In genomic region chr20:47546184-47547033, GRCh38 we compare ENCODE assay signal across 14 cellular contexts. TPM values are rescaled to one million over a fixed set of nuclear protein-coding genes. Genes with fewer than 3 reads are reported as not detected.
A peak's percentile ranks its signal among the peaks of the same experiment; 100 is the strongest.
DNase-seq lines count a peak whose midpoint lies in the region; ATAC-seq and TF ChIP-seq lines count a peak whose summit lies in the region.
"Had no signal": no experiment of that assay in that cellular context is flagged by ENCODE, and none has a peak within 500 bp of the region (broad histone marks: within the 10 kb centered on the region; RNA-seq: fewer than 3 reads in every experiment).

No MANE protein-coding gene starts in this region.

- no peaks in the 10 kb centered on the region for H3K27me3 Mint-ChIP-seq in activated CD4-positive, alpha-beta T cell treated with anti-CD3 and anti-CD28 coated beads for 36 hours

- 38% methylated on average over 13 of the region's 13 CpGs for WGBS in prostate gland

- intact Hi-C loops in activated CD4-positive, alpha-beta T cell treated with anti-CD3 and anti-CD28 coated beads for 36 hours (cut with DNase I, micrococcal nuclease): no loop called here
- intact Hi-C loops in prostate gland (cut with DNase I) (no loop called here), tibial artery (cut with DNase I; ENCODE audit: low total_unique reads) (no loop called here), mucosa of descending colon (cut with DNase I, micrococcal nuclease) (no loop called here)

- H3K9me3 Mint-ChIP-seq in activated CD4-positive, alpha-beta T cell treated with anti-CD3 and anti-CD28 coated beads for 36 hours (ENCODE audit: low read depth): no peaks in the 10 kb centered on the region
- H3K9me3 Mint-ChIP-seq: stimulated activated effector memory CD8-positive, alpha-beta T cell treated with anti-CD3 and anti-CD28 coated beads, Interleukin-12 subunit alpha, Interleukin-12 subunit beta, amount 100 ng/mL, for 72 hours had no signal

- no peak for TF ChIP-seq POLR2A in prostate gland (IDR thresholded peaks at IDR 0.05)

- CTCF ChIA-PET in activated CD4-positive, alpha-beta T cell treated with anti-CD3 and anti-CD28 coated beads for 36 hours (lab: Charles Lee): interaction anchor here (2.0 kb wide), 1 partner anchor 75 kb away, joined by 6 read pairs; no protein-coding TSS in a partner anchor
- CTCF ChIA-PET in RWPE1 (lab: Yijun Ruan, JAX): no interaction called here

- H3K27ac ChIP-seq in RWPE1 (peak overlapping the region; percentile 23; the same call in 1 of the 2 replicates), fibroblast of lung (ENCODE audit: insufficient read depth, low read length) (peak overlapping the region; percentile 50), prostate gland (peak overlapping the region; percentile 2 to 27), tibial artery (no peak overlapping the region)
- H3K27ac ChIP-seq: BLaER1 treated with 17β-estradiol and CSF1 and Interleukin-3, amounts not matched to agents 10 nM and 100 nM; gastroesophageal sphincter had no signal

- H3K27ac Mint-ChIP-seq in activated CD4-positive, alpha-beta T cell treated with anti-CD3 and anti-CD28 coated beads for 36 hours: peak overlapping the region; percentile 44
- H3K27ac Mint-ChIP-seq: stimulated activated effector memory CD8-positive, alpha-beta T cell treated with anti-CD3 and anti-CD28 coated beads, Interleukin-12 subunit alpha, Interleukin-12 subunit beta, amount 100 ng/mL, for 72 hours had no signal

- no peaks in the 10 kb centered on the region for H4K20me1 ChIP-seq in fibroblast of lung (ENCODE audit: control insufficient read depth, extremely low read depth, insufficient read depth, low read length)

- no peak for DNase-seq in activated CD4-positive, alpha-beta T cell treated with anti-CD3 and anti-CD28 coated beads for 36 hours
- DNase-seq in activated CD4-positive, alpha-beta T cell treated with anti-CD3 and anti-CD28 coated beads, Interleukin-2, amount 50 U/mL, for 4 hours: no peak
- DNase-seq in RWPE1 (ENCODE audit: low spot score) (peak; percentile 70), fibroblast of lung (ENCODE audit: low read depth in 2 of 2) (peak; percentile 79 to 95), prostate gland (ENCODE audit: low spot score) (no peak), Ammon's horn (ENCODE audit: low spot score) (no peak), tibial artery (no peak), mucosa of descending colon (no peak)
- DNase-seq: activated CD4-positive, alpha-beta T cell treated with anti-CD3 and anti-CD28 coated beads, Interleukin-2, amount 50 U/mL, for 48 hours; NCI-H2107; Right ventricle myocardium superior had no signal

- H3K36me3 ChIP-seq in fibroblast of lung (ENCODE audit: control insufficient read depth, insufficient read depth, low read length) (no peaks in the 10 kb centered on the region), prostate gland (no peaks in the 10 kb centered on the region), tibial artery (no peaks in the 10 kb centered on the region), mucosa of descending colon (ENCODE audit: low read depth) (no peaks in the 10 kb centered on the region)
- H3K36me3 ChIP-seq: gastroesophageal sphincter had no signal

- peaks cover 68% of the 10 kb centered on the region for H3K4me1 Mint-ChIP-seq in activated CD4-positive, alpha-beta T cell treated with anti-CD3 and anti-CD28 coated beads for 36 hours

- no peak for TF ChIP-seq CTCF in RWPE1 (conservative IDR thresholded peaks at IDR 0.05; ENCODE audit: low read depth)
- no peak for TF ChIP-seq CTCF in fibroblast of lung (conservative IDR thresholded peaks at IDR 0.05 in 1 of 2, IDR thresholded peaks at IDR 0.05 in 1 of 2; ENCODE audit: low read depth in 1 of 2, low read length in 2 of 2)
- no peak for TF ChIP-seq CTCF in prostate gland (IDR thresholded peaks at IDR 0.05)
- TF ChIP-seq CTCF in tibial artery (IDR thresholded peaks at IDR 0.05): no peak
- TF ChIP-seq CTCF in mucosa of descending colon (IDR thresholded peaks at IDR 0.05): no peak

- POLR2A ChIA-PET in activated CD4-positive, alpha-beta T cell treated with anti-CD3 and anti-CD28 coated beads for 36 hours (lab: Charles Lee): interaction anchor here (0.6 kb wide), 1 partner anchor 301 kb away, joined by 4 read pairs; no protein-coding TSS in a partner anchor
- POLR2A ChIA-PET in RWPE1 (lab: Yijun Ruan, JAX; ENCODE audit: low non-redundant PET): no interaction called here

- no peak for ATAC-seq in activated CD4-positive, alpha-beta T cell treated with anti-CD3 and anti-CD28 coated beads for 36 hours
- ATAC-seq in mucosa of descending colon: no peak
- ATAC-seq: gastroesophageal sphincter; stimulated activated effector memory CD8-positive, alpha-beta T cell treated with anti-CD3 and anti-CD28 coated beads, Interleukin-12 subunit alpha, Interleukin-12 subunit beta, amount 100 ng/mL, for 72 hours had no signal

- H3K79me2 ChIP-seq in fibroblast of lung (ENCODE audit: control insufficient read depth, insufficient read depth, low read length): peaks cover 15% of the 10 kb centered on the region

- H3K4me3 ChIP-seq in fibroblast of lung (replicated peaks in 1 of 4; ENCODE audit: control extremely low read depth in 1 of 4, insufficient read depth in 1 of 4, low read depth in 3 of 4, low read length in 4 of 4) (no peak overlapping the region), prostate gland (no peak overlapping the region), tibial artery (no peak overlapping the region), mucosa of descending colon (no peak overlapping the region)
- H3K4me3 ChIP-seq: BLaER1 treated with 17β-estradiol and CSF1 and Interleukin-3, amounts not matched to agents 10 nM and 100 nM; gastroesophageal sphincter had no signal

- no peak overlapping the region for H2AFZ ChIP-seq in fibroblast of lung (ENCODE audit: low read length)

- H3K4me1 ChIP-seq in fibroblast of lung (ENCODE audit: control insufficient read depth, extremely low read depth, insufficient read depth, low read length) (peaks cover 6% of the 10 kb centered on the region), prostate gland (replicated peaks) (no peaks in the 10 kb centered on the region), tibial artery (peaks cover 0 to 44% (median 14%) of the 10 kb centered on the region in 4 donors), mucosa of descending colon (ENCODE audit: low read depth) (no peaks in the 10 kb centered on the region)

- H3K36me3 Mint-ChIP-seq in activated CD4-positive, alpha-beta T cell treated with anti-CD3 and anti-CD28 coated beads for 36 hours (ENCODE audit: low read depth): peaks cover 40% of the 10 kb centered on the region

- H3K27me3 ChIP-seq in fibroblast of lung (ENCODE audit: control insufficient read depth, insufficient read depth, low read length) (no peaks in the 10 kb centered on the region), prostate gland (replicated peaks; ENCODE audit: insufficient read depth) (no peaks in the 10 kb centered on the region), tibial artery (no peaks in the 10 kb centered on the region)
- H3K27me3 ChIP-seq: BLaER1 treated with 17β-estradiol and CSF1 and Interleukin-3, amounts not matched to agents 10 nM and 100 nM; gastroesophageal sphincter had no signal

- no peak overlapping the region for H3K9ac ChIP-seq in fibroblast of lung (ENCODE audit: insufficient read depth, low read length)
- H3K9ac ChIP-seq: BLaER1 treated with 17β-estradiol and CSF1 and Interleukin-3, amounts not matched to agents 10 nM and 100 nM had no signal

- no peak overlapping the region for H3K4me2 ChIP-seq in fibroblast of lung (ENCODE audit: extremely low read depth, insufficient read depth, low read length)

- no peak overlapping the region for H3K4me3 Mint-ChIP-seq in activated CD4-positive, alpha-beta T cell treated with anti-CD3 and anti-CD28 coated beads for 36 hours
- H3K4me3 Mint-ChIP-seq: stimulated activated effector memory CD8-positive, alpha-beta T cell treated with anti-CD3 and anti-CD28 coated beads, Interleukin-12 subunit alpha, Interleukin-12 subunit beta, amount 100 ng/mL, for 72 hours had no signal

- H3K9me3 ChIP-seq in fibroblast of lung (ENCODE audit: control insufficient read depth, insufficient read depth, low read depth, low read length) (no peaks in the 10 kb centered on the region), prostate gland (no peaks in the 10 kb centered on the region), tibial artery (no peaks in the 10 kb centered on the region), mucosa of descending colon (no peaks in the 10 kb centered on the region)
- H3K9me3 ChIP-seq: gastroesophageal sphincter had no signal

RNA-seq across cellular contexts. Expression of gene NCOA3, which starts 44.7 kb away (rescaled TPM):
- total RNA-seq in activated CD4-positive, alpha-beta T cell treated with anti-CD3 and anti-CD28 coated beads for 36 hours: 10 to 100 TPM; 76.4 to 83.4 TPM
- total RNA-seq in fibroblast of lung (19.8 and 23.1 TPM in 2 replicates), prostate gland (10 to 100 TPM; 21.6 to 35.6 TPM), mucosa of descending colon (10 to 100 TPM; 22.8 to 28.8 (median 24.7) TPM)
- 17.1 and 22.3 TPM in 2 replicates for polyA plus RNA-seq in fibroblast of lung
- polyA plus RNA-seq in fibroblast of lung (2012): 8.4 and 11.4 TPM in 2 replicates
- polyA minus RNA-seq in fibroblast of lung (ENCODE audit: low replicate concordance): 16.8 and 18.7 TPM in 2 replicates

Comparison
In these comparisons a context has a peak if more than half of its experiments do, and no peak if none do; other contexts are left out.
1. DNase-seq: peak in RWPE1 (single experiment) and fibroblast of lung (2 of 2); none in activated CD4-positive, alpha-beta T cell treated with anti-CD3 and anti-CD28 coated beads for 36 hours (single experiment), activated CD4-positive, alpha-beta T cell treated with anti-CD3 and anti-CD28 coated beads, Interleukin-2, amount 50 U/mL, for 4 hours (0 of 2), prostate gland (single experiment), Ammon's horn (single experiment), tibial artery (0 of 2) and mucosa of descending colon (0 of 3).
2. H3K27ac ChIP-seq: peak in RWPE1 (single experiment), fibroblast of lung (single experiment) and prostate gland (2 of 2); none in tibial artery (0 of 2).